In the genomic region with DNA sequence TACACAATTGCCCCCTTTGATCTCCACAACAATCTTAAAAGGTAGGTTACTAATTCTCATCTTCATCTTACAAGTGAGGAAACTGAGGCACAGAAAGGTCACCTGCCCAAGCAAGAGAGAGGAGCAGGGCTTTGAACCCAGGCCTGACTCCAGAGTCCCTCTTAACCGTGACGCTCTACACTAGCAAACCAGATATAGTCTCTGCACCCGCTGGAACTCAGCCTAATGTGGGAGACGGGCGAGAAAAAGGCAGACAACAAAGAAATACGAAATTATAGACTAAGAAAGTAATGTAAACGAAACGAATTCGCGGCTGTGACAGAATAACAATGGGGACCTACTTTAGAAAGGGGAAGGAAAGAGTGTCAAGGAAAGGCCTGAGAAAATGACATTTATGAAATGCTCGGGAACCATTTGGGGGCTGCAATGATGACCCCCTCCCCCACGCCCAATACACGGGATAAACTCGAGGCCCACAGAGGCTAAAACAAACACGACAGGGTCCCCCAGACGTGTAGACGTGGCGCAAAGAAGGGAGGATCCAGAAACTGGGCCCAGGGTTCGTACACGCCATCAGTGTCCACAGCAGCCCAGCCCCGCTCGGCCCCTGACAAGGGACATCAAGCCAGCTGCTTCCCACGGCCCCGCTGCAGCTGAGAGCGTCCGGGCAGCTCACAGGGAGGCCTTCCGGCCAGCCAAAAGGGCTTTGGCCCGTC, we compare ENCODE assay signal across 8 cellular contexts. TPM values are rescaled to one million over a fixed set of nuclear protein-coding genes. Genes with fewer than 3 reads are reported as not detected.
DNase-seq lines count a peak whose midpoint lies in the region; ATAC-seq and TF ChIP-seq lines count a peak whose summit lies in the region.

No MANE protein-coding gene starts in this region.

- H3K23ac ChIP-seq in IMR-90 (ENCODE audit: low read depth, low read length): peak overlapping the region; percentile 92

- peak overlapping the region; percentile 87 for H2AFZ ChIP-seq in IMR-90 (replicated peaks; ENCODE audit: low read length, poor library complexity)

- H3K9me3 ChIP-seq in IMR-90 (ENCODE audit: control insufficient read depth, insufficient read depth, low read length) (no peaks in the 10 kb centered on the region), iPS DF 6.9 (ENCODE audit: control insufficient read depth, insufficient read depth, low read length) (no peaks in the 10 kb centered on the region), skeletal muscle satellite cell (replicated peaks; ENCODE audit: low read length) (no peaks in the 10 kb centered on the region)

- peak overlapping the region; percentile 55 for H3K56ac ChIP-seq in IMR-90 (ENCODE audit: extremely low read depth, insufficient read depth, low read length)

- H3K27me3 ChIP-seq in IMR-90 (ENCODE audit: control insufficient read depth, insufficient read depth, low read length) (no peaks in the 10 kb centered on the region), iPS DF 6.9 (ENCODE audit: control insufficient read depth, insufficient read depth, low read length) (no peaks in the 10 kb centered on the region), skeletal muscle satellite cell (ENCODE audit: control insufficient read depth, insufficient read depth, low read length) (no peaks in the 10 kb centered on the region)

- H3K4me3 Mint-ChIP-seq in activated naive CD8-positive, alpha-beta T cell treated with anti-CD3 and anti-CD28 coated beads, Interleukin-2, amount 10 ng/mL, durations not matched to agents 7 days and 5 days: peak overlapping the region; percentile 93

- peaks cover 0 to 49% of the 10 kb centered on the region in 2 experiments; a peak in 2 of 4 replicates for H3K79me1 ChIP-seq in IMR-90 (ENCODE audit: low read depth in 1 of 2, low read length in 2 of 2)

- H3K4ac ChIP-seq in IMR-90 (ENCODE audit: low read depth, low read length): peak overlapping the region; percentile 94

- H2BK120ac ChIP-seq in IMR-90 (ENCODE audit: low read depth, low read length): peak overlapping the region; percentile 14

- peak overlapping the region; percentile 88 for H3K27ac Mint-ChIP-seq in activated naive CD8-positive, alpha-beta T cell treated with anti-CD3 and anti-CD28 coated beads, Interleukin-2, amount 10 ng/mL, durations not matched to agents 7 days and 5 days

- peak overlapping the region; percentile 93 for H3K9ac ChIP-seq in IMR-90 (ENCODE audit: low read depth, low read length)
- H3K9ac ChIP-seq in skeletal muscle satellite cell (ENCODE audit: low read depth, low read length): peak overlapping the region; percentile 97

- H3K4me1 ChIP-seq in IMR-90 (ENCODE audit: control insufficient read depth, insufficient read depth, low read length): peaks cover 11% of the 10 kb centered on the region
- H3K4me1 ChIP-seq in iPS DF 6.9 (ENCODE audit: control insufficient read depth, insufficient read depth, low read length): 0 out of 2 replicates have a peak, but pooled peaks cover 2% of the 10 kb centered on the region
- H3K4me1 ChIP-seq in skeletal muscle satellite cell (ENCODE audit: control insufficient read depth, insufficient read depth, low read length): peaks cover 39% of the 10 kb centered on the region

- H2BK20ac ChIP-seq in IMR-90 (ENCODE audit: low read depth, low read length): no peak overlapping the region

- H2AK5ac ChIP-seq in IMR-90 (ENCODE audit: low read depth, low read length): peak overlapping the region; percentile 60

- H3K27me3 Mint-ChIP-seq in activated naive CD8-positive, alpha-beta T cell treated with anti-CD3 and anti-CD28 coated beads, Interleukin-2, amount 10 ng/mL, durations not matched to agents 7 days and 5 days: no peaks in the 10 kb centered on the region

- no peak for TF ChIP-seq CTCF in GM20000 (IDR thresholded peaks at IDR 0.05; ENCODE audit: extremely low read depth, missing control alignments)
- no peak for TF ChIP-seq CTCF in IMR-90 (conservative IDR thresholded peaks at IDR 0.05; ENCODE audit: low read depth, low read length)

- peaks cover 27% of the 10 kb centered on the region for H3K4me1 Mint-ChIP-seq in activated naive CD8-positive, alpha-beta T cell treated with anti-CD3 and anti-CD28 coated beads, Interleukin-2, amount 10 ng/mL, durations not matched to agents 7 days and 5 days

- POLR2A ChIA-PET in IMR-90 (lab: Charles Lee; ENCODE audit: unreplicated experiment): interaction anchor here (0.5 kb wide), 1 partner anchor 507 kb away, joined by 4 read pairs; no protein-coding TSS in a partner anchor
- POLR2A ChIA-PET in activated naive CD8-positive, alpha-beta T cell treated with anti-CD3 and anti-CD28 coated beads, Interleukin-2, amount 10 ng/mL, durations not matched to agents 7 days and 5 days (lab: Charles Lee): interaction anchor here (0.5 to 0.8 kb wide), 7 partner anchors 36 to 220 kb away, joined by 3 to 5 read pairs (median 3); a partner anchor contains a TSS

- H4K5ac ChIP-seq in IMR-90 (ENCODE audit: low read depth, low read length): peak overlapping the region; percentile 65

- H4K8ac ChIP-seq in IMR-90 (ENCODE audit: low read depth in 2 of 2, low read length in 2 of 2): peak overlapping the region; percentile 86 to 91

- H2BK5ac ChIP-seq in IMR-90 (ENCODE audit: low read depth, low read length, poor library complexity, severe bottlenecking): peak overlapping the region; percentile 90

- H2BK15ac ChIP-seq in IMR-90 (ENCODE audit: low read depth, low read length): peak overlapping the region; percentile 1; the same call in 1 of the 3 replicates

- TF ChIP-seq RAD21 in IMR-90 (IDR thresholded peaks at IDR 0.05; ENCODE audit: low read length): no peak

- H3K27ac ChIP-seq in IMR-90 (ENCODE audit: insufficient read depth, low read length) (peak overlapping the region; percentile 96), iPS DF 6.9 (ENCODE audit: low read length) (no peak overlapping the region)

- H3K18ac ChIP-seq in IMR-90 (ENCODE audit: low read depth, low read length): peak overlapping the region; percentile 58

- peak overlapping the region; percentile 86 for H3K14ac ChIP-seq in IMR-90 (replicated peaks; ENCODE audit: low read depth, low read length)

- H3K36me3 Mint-ChIP-seq in activated naive CD8-positive, alpha-beta T cell treated with anti-CD3 and anti-CD28 coated beads, Interleukin-2, amount 10 ng/mL, durations not matched to agents 7 days and 5 days: peaks cover 16% of the 10 kb centered on the region

- H3K4me2 ChIP-seq in IMR-90 (ENCODE audit: low read depth, low read length) (peak overlapping the region; percentile 90), skeletal muscle satellite cell (ENCODE audit: low read length) (peak overlapping the region; percentile 96)

- CTCF ChIA-PET in IMR-90 (lab: Yijun Ruan, JAX): interaction anchor here (0.7 to 1.0 kb wide), 2 partner anchors 52 to 122 kb away, joined by 3 to 6 read pairs; no protein-coding TSS in a partner anchor

- peak overlapping the region; percentile 95 for H4K91ac ChIP-seq in IMR-90 (ENCODE audit: insufficient read depth, low read depth, low read length)

- in situ Hi-C loops in IMR-90 (cut with MboI; ENCODE audit: low sequenced_read_pairs): no loop called here

- TF ChIP-seq POLR2A in IMR-90 (IDR thresholded peaks at IDR 0.05; ENCODE audit: low read depth, low read length): no peak; the same call in 1 of the 2 replicates

- H3K9me3 Mint-ChIP-seq in activated naive CD8-positive, alpha-beta T cell treated with anti-CD3 and anti-CD28 coated beads, Interleukin-2, amount 10 ng/mL, durations not matched to agents 7 days and 5 days: no peaks in the 10 kb centered on the region

- peaks cover 12% of the 10 kb centered on the region for H3K9me1 ChIP-seq in IMR-90 (ENCODE audit: insufficient read depth, low read length)

- TSS peak; percentile 42 for BruUV-seq in IMR-90 (replicated peaks; lab: Mats Ljungman, UMichigan)

- peak overlapping the region; percentile 99 for H2AK9ac ChIP-seq in IMR-90 (replicated peaks; ENCODE audit: low read depth, low read length, poor library complexity)

- WGBS in IMR-90 (ENCODE audit: extremely low coverage in 2 of 2, insufficient read length in 1 of 2), 2 experiments: 0% methylated on average over 6 of the region's 28 CpGs; no CpG with 5 or more reads in 1 of the 2 experiments
- WGBS in iPS DF 6.9 (ENCODE audit: insufficient coverage, insufficient read length): no CpG with 5 or more reads among the region's 28 CpGs

- DNase-seq in COR-L47 (lab: John Stamatoyannopoulos, UW) (peak; percentile 39), GM20000 (ENCODE audit: low spot score) (peak; percentile 19), IMR-90 (peak; percentile 16), iPS DF 6.9 (ENCODE audit: low read depth, low spot score) (no peak)
- DNase-seq in activated naive CD8-positive, alpha-beta T cell treated with anti-CD3 and anti-CD28 coated beads, Interleukin-2, amount 10 ng/mL, durations not matched to agents 7 days and 5 days: no peak

- intact Hi-C loops in IMR-90 (cut with micrococcal nuclease): loop anchor here (1.0 to 10.0 kb wide), 2 partner anchors 218 to 257 kb away; no protein-coding TSS in a partner anchor

- H3K36me3 ChIP-seq in IMR-90 (ENCODE audit: control insufficient read depth, insufficient read depth, low read length): peaks cover 3% of the 10 kb centered on the region
- H3K36me3 ChIP-seq in iPS DF 6.9 (ENCODE audit: control insufficient read depth, insufficient read depth, low read length): no peaks in the 10 kb centered on the region
- peaks cover 4% of the 10 kb centered on the region for H3K36me3 ChIP-seq in skeletal muscle satellite cell (ENCODE audit: insufficient read depth, low read length)

- H3K4me3 ChIP-seq in IMR-90 (ENCODE audit: insufficient read depth, low read depth, low read length) (peak overlapping the region; percentile 87), iPS DF 6.9 (ENCODE audit: low read length) (peak overlapping the region; percentile 98), skeletal muscle satellite cell (ENCODE audit: low read length) (peak overlapping the region; percentile 94)

- ATAC-seq in IMR-90 (ENCODE audit: low read depth): no peak
- peak; percentile 28 for ATAC-seq in activated naive CD8-positive, alpha-beta T cell treated with anti-CD3 and anti-CD28 coated beads, Interleukin-2, amount 10 ng/mL, durations not matched to agents 7 days and 5 days (ENCODE audit: low read depth)
- no peak for ATAC-seq in GM18858 (IDR thresholded peaks at IDR 0.05; ENCODE audit: unreplicated experiment)
- no peak for ATAC-seq in HG03571 (IDR thresholded peaks at IDR 0.05; ENCODE audit: unreplicated experiment)

- dilution Hi-C loops in IMR-90 (cut with HindIII; ENCODE audit: low sequenced_read_pairs, unreplicated experiment): no loop called here

- peaks cover 46% of the 10 kb centered on the region for H4K20me1 ChIP-seq in IMR-90 (ENCODE audit: insufficient read depth, low read length)

RNA-seq across cellular contexts. Expression of a gene that starts 0.6 kb away (rescaled TPM):
- total RNA-seq in IMR-90 (2012; rRNA removed): 39.4 and 41.0 TPM in 2 replicates
- 77.6 and 81.0 TPM in 2 replicates for polyA plus RNA-seq in IMR-90 (2012; rRNA removed)
- 47.2 and 64.3 TPM in 2 replicates for polyA plus RNA-seq in IMR-90 (2012; cell fraction: cytosol; rRNA removed)
- polyA plus RNA-seq in IMR-90 (2012; cell fraction: nucleus; rRNA removed; ENCODE audit: low replicate concordance): 135 and 171 TPM in 2 replicates
- 10 to 100 TPM; 59.9 to 60.6 TPM for total RNA-seq in activated naive CD8-positive, alpha-beta T cell treated with anti-CD3 and anti-CD28 coated beads, Interleukin-2, amount 10 ng/mL, durations not matched to agents 7 days and 5 days
- total RNA-seq in skeletal muscle satellite cell (2012; rRNA removed): 64.6 and 75.1 TPM in 2 replicates

RNA-seq across cellular contexts. Expression of a gene that starts 55.2 kb away (rescaled TPM):
- total RNA-seq in IMR-90 (2012; rRNA removed): 22.5 and 27.4 TPM in 2 replicates
- 17.1 and 19.0 TPM in 2 replicates for polyA plus RNA-seq in IMR-90 (2012; rRNA removed)
- 15.3 and 24.8 TPM in 2 replicates for polyA plus RNA-seq in IMR-90 (2012; cell fraction: cytosol; rRNA removed)
- 12.0 and 14.1 TPM in 2 replicates for polyA plus RNA-seq in IMR-90 (2012; cell fraction: nucleus; rRNA removed; ENCODE audit: low replicate concordance)
- total RNA-seq in activated naive CD8-positive, alpha-beta T cell treated with anti-CD3 and anti-CD28 coated beads, Interleukin-2, amount 10 ng/mL, durations not matched to agents 7 days and 5 days: 10 to 100 TPM; 23.4 to 24.2 TPM
- 28.8 and 35.5 TPM in 2 replicates for total RNA-seq in skeletal muscle satellite cell (2012; rRNA removed)

Comparison
In these comparisons a context has a peak if more than half of its experiments do, and no peak if none do; other contexts are left out.
1. DNase-seq: peak in COR-L47 (single experiment), GM20000 (single experiment) and IMR-90 (single experiment); none in activated naive CD8-positive, alpha-beta T cell treated with anti-CD3 and anti-CD28 coated beads, Interleukin-2, amount 10 ng/mL, durations not matched to agents 7 days and 5 days (single experiment) and iPS DF 6.9 (single experiment).
2. Peak in every context shown above with its lines, with median percentiles within 50 percentile points of each other: H3K4me3 ChIP-seq.